1 cellular context compared by ENCODE assay signal in genomic region chr9:136289651-136290507, GRCh38.
TF ChIP-seq lines count a peak whose summit lies in the region.

No MANE protein-coding gene starts in this region.

TF ChIP-seq in K562, 482 proteins besides CTCF, POLR2A, EP300 and RAD21:
- TF ChIP-seq ZNF507 (tag; conservative IDR thresholded peaks at IDR 0.05) (no peak), JUN (IDR thresholded peaks at IDR 0.05; ENCODE audit: borderline replicate concordance, low read depth, low read length) (no peak), JUN (CRISPR knock-in tag; IDR thresholded peaks at IDR 0.05; ENCODE audit: borderline replicate concordance) (no peak), FOXP1 (CRISPR knock-in tag; IDR thresholded peaks at IDR 0.05) (no peak), ZNF639 (CRISPR knock-in tag; conservative IDR thresholded peaks at IDR 0.05 in 1 of 2, IDR thresholded peaks at IDR 0.05 in 1 of 2) (no peak), MAZ (CRISPR knock-in tag; conservative IDR thresholded peaks at IDR 0.05 in 1 of 2, IDR thresholded peaks at IDR 0.05 in 1 of 2) (no peak), BRCA1 (IDR thresholded peaks at IDR 0.05) (no peak), BRCA1 (CRISPR knock-in tag; IDR thresholded peaks at IDR 0.05) (no peak), CGGBP1 (CRISPR knock-in tag; IDR thresholded peaks at IDR 0.05) (no peak), U2AF1 (optimal IDR thresholded peaks at IDR 0.05; ENCODE audit: low read depth, low read length) (no peak), TAF15 (IDR thresholded peaks at IDR 0.05; ENCODE audit: low read depth, low read length) (no peak), RAD51 (IDR thresholded peaks at IDR 0.05; ENCODE audit: borderline replicate concordance, low read depth) (no peak), ZNF583 (CRISPR knock-in tag; IDR thresholded peaks at IDR 0.05) (no peak), SAFB2 (IDR thresholded peaks at IDR 0.05; ENCODE audit: borderline replicate concordance, low read depth, low read length, severe bottlenecking) (no peak), ATF2 (CRISPR knock-in tag; IDR thresholded peaks at IDR 0.05) (no peak), RREB1 (CRISPR knock-in tag; IDR thresholded peaks at IDR 0.05) (no peak), HOXB6 (CRISPR knock-in tag; IDR thresholded peaks at IDR 0.05; ENCODE audit: borderline replicate concordance) (no peak), SMAD3 (CRISPR knock-in tag; conservative IDR thresholded peaks at IDR 0.05) (no peak), FOXK2 (conservative IDR thresholded peaks at IDR 0.05 in 1 of 2, IDR thresholded peaks at IDR 0.05 in 1 of 2; ENCODE audit: low read depth in 2 of 2) (no peak)
TF ChIP-seq in K562: peak in this region for 0.
